ENCODE assay signal across 11 cellular contexts in genomic region chr2:167127135-167127534, GRCh38.
DNase-seq lines count a peak whose midpoint lies in the region; FAIRE-seq and TF ChIP-seq lines count a peak whose summit lies in the region.
"Had no signal": no experiment of that assay in that cellular context is flagged by ENCODE, and none has a peak within 500 bp of the region (broad histone marks: within the 10 kb centered on the region; RNA-seq: fewer than 3 reads in every experiment).

No MANE protein-coding gene starts in this region.

- H3K27ac ChIP-seq in astrocyte (ENCODE audit: low read depth, low read length) (no peak overlapping the region), stomach (no peak overlapping the region)

- TF ChIP-seq CTCF in astrocyte (IDR thresholded peaks at IDR 0.05; ENCODE audit: insufficient read depth, low read depth, low read length) (peak; percentile 25), stomach (IDR thresholded peaks at IDR 0.05) (no peak), progenitor cell of endocrine pancreas (IDR thresholded peaks at IDR 0.05; ENCODE audit: unreplicated experiment) (no peak)

- H3K4me1 ChIP-seq in astrocyte (ENCODE audit: insufficient read depth, low read length), result no peaks in the 10 kb centered on the region
- no peaks in the 10 kb centered on the region for H3K4me1 ChIP-seq in stomach

- peaks cover 6% of the 10 kb centered on the region for H3K4me1 Mint-ChIP-seq in astrocyte (ENCODE audit: low read depth, unreplicated experiment)
- peaks cover 12% of the 10 kb centered on the region for H3K4me1 Mint-ChIP-seq in progenitor cell of endocrine pancreas (ENCODE audit: low read depth)
- H3K4me1 Mint-ChIP-seq: activated CD4-positive, alpha-beta T cell treated with anti-CD3 and anti-CD28 coated beads, Interleukin-2, amount 10 ng/mL, durations not matched to agents 7 days and 5 days had no signal

- FAIRE-seq in astrocyte (lab: Jason Lieb, UNC), result no peak

- no peaks in the 10 kb centered on the region for H4K20me1 ChIP-seq in astrocyte (ENCODE audit: insufficient read depth, low read length)

- DNase-seq in EL (peak; percentile 42), NAMALWA (ENCODE audit: low spot score) (peak; percentile 26), astrocyte (ENCODE audit: low read depth) (peak; percentile 8), left kidney (ENCODE audit: low read depth, low spot score) (peak; percentile 28), retina (no peak), stomach (no peak), GOT3 (lab: John Stamatoyannopoulos, UW) (no peak), progenitor cell of endocrine pancreas (ENCODE audit: low spot score, unreplicated experiment) (no peak)
- DNase-seq: activated CD4-positive, alpha-beta T cell treated with anti-CD3 and anti-CD28 coated beads, Interleukin-2, amount 10 ng/mL, durations not matched to agents 7 days and 5 days; NCI-H2029 had no signal

- H3K36me3 ChIP-seq in astrocyte (ENCODE audit: insufficient read depth, low read length) (no peaks in the 10 kb centered on the region), stomach (no peaks in the 10 kb centered on the region)

- intact Hi-C loops in stomach (cut with DNase I; ENCODE audit: low total_unique reads), result no loop called here

- H3K27me3 Mint-ChIP-seq in astrocyte (ENCODE audit: low read depth, unreplicated experiment), result no peaks in the 10 kb centered on the region
- no peaks in the 10 kb centered on the region for H3K27me3 Mint-ChIP-seq in progenitor cell of endocrine pancreas
- H3K27me3 Mint-ChIP-seq: activated CD4-positive, alpha-beta T cell treated with anti-CD3 and anti-CD28 coated beads, Interleukin-2, amount 10 ng/mL, durations not matched to agents 7 days and 5 days had no signal

- H3K27ac Mint-ChIP-seq in astrocyte (ENCODE audit: unreplicated experiment) (no peak overlapping the region), progenitor cell of endocrine pancreas (no peak overlapping the region)
- H3K27ac Mint-ChIP-seq: activated CD4-positive, alpha-beta T cell treated with anti-CD3 and anti-CD28 coated beads, Interleukin-2, amount 10 ng/mL, durations not matched to agents 7 days and 5 days had no signal

- no peak overlapping the region for H3K4me2 ChIP-seq in astrocyte (ENCODE audit: low read length)

- H3K4me3 Mint-ChIP-seq in astrocyte (ENCODE audit: unreplicated experiment) (no peak overlapping the region), progenitor cell of endocrine pancreas (ENCODE audit: low read depth) (no peak overlapping the region)
- H3K4me3 Mint-ChIP-seq: activated CD4-positive, alpha-beta T cell treated with anti-CD3 and anti-CD28 coated beads, Interleukin-2, amount 10 ng/mL, durations not matched to agents 7 days and 5 days had no signal

- no peak for TF ChIP-seq EP300 in stomach (IDR thresholded peaks at IDR 0.05)

- H3K9me3 Mint-ChIP-seq in astrocyte (ENCODE audit: unreplicated experiment), result peaks cover 1% of the 10 kb centered on the region
- H3K9me3 Mint-ChIP-seq in progenitor cell of endocrine pancreas (ENCODE audit: low read depth), result peaks cover 3% of the 10 kb centered on the region
- H3K9me3 Mint-ChIP-seq: activated CD4-positive, alpha-beta T cell treated with anti-CD3 and anti-CD28 coated beads, Interleukin-2, amount 10 ng/mL, durations not matched to agents 7 days and 5 days had no signal

- H3K79me2 ChIP-seq in astrocyte (ENCODE audit: insufficient read depth, low read length), result no peaks in the 10 kb centered on the region

- H3K9me3 ChIP-seq in astrocyte (ENCODE audit: insufficient read depth, low read depth, low read length) (no peaks in the 10 kb centered on the region), stomach (no peaks in the 10 kb centered on the region)
- H3K9me3 ChIP-seq: mucosa of descending colon had no signal

- 10 to 28% (median 20%) methylated on average over 1 of the region's 1 CpG for WGBS in stomach, 5 donors

- H2AFZ ChIP-seq in astrocyte (ENCODE audit: low read depth, low read length), result no peak overlapping the region

- H3K27me3 ChIP-seq in astrocyte (ENCODE audit: insufficient read depth, low read length) (no peaks in the 10 kb centered on the region), stomach (no peaks in the 10 kb centered on the region)

- no peak for TF ChIP-seq POLR2A in stomach (IDR thresholded peaks at IDR 0.05)

- no peaks in the 10 kb centered on the region for H3K36me3 Mint-ChIP-seq in astrocyte (ENCODE audit: low read depth, unreplicated experiment)
- H3K36me3 Mint-ChIP-seq in progenitor cell of endocrine pancreas (ENCODE audit: insufficient read depth), result peaks cover 2% of the 10 kb centered on the region

- no peak overlapping the region for H3K4me3 ChIP-seq in astrocyte (ENCODE audit: insufficient read depth, low read depth, low read length)
- H3K4me3 ChIP-seq in stomach, result no peak overlapping the region
- H3K4me3 ChIP-seq: mucosa of descending colon had no signal

- no peak overlapping the region for H3K9ac ChIP-seq in astrocyte (ENCODE audit: low read length)

Comparison
In these comparisons a context has a peak if more than half of its experiments do, and no peak if none do; other contexts are left out.
1. DNase-seq: peak in EL (single experiment), NAMALWA (single experiment), astrocyte (single experiment) and left kidney (single experiment); none in retina (single experiment), stomach (single experiment), GOT3 (single experiment) and progenitor cell of endocrine pancreas (single experiment).